Comparison of ENCODE assay signal across 14 cellular contexts in genomic region chr2:6945821-6946220, GRCh38. TPM values are rescaled to one million over a fixed set of nuclear protein-coding genes. Genes with fewer than 3 reads are reported as not detected.
A peak's percentile ranks its signal among the peaks of the same experiment; 100 is the strongest.
DNase-seq lines count a peak whose midpoint lies in the region; ATAC-seq and TF ChIP-seq lines count a peak whose summit lies in the region.
"Had no signal": no experiment of that assay in that cellular context is flagged by ENCODE, and none has a peak within 500 bp of the region (broad histone marks: within the 10 kb centered on the region; RNA-seq: fewer than 3 reads in every experiment).

No MANE protein-coding gene starts in this region.

- H3K9me3 ChIP-seq in PC-3 (ENCODE audit: low read length): no peaks in the 10 kb centered on the region
- H3K9me3 ChIP-seq: body of pancreas had no signal

- H3K4me3 ChIP-seq in PC-3 (ENCODE audit: low read length): no peak overlapping the region
- H3K4me3 ChIP-seq: body of pancreas had no signal

- CTCF ChIA-PET in PC-3 (lab: Charles Lee): no interaction called here

- no peaks in the 10 kb centered on the region for H3K27me3 Mint-ChIP-seq in activated T-cell treated with anti-CD3 and anti-CD28 coated beads, Interleukin-2, amount 50 U/mL, for 72 hours (ENCODE audit: low read depth)
- no peaks in the 10 kb centered on the region for H3K27me3 Mint-ChIP-seq in effector memory CD8-positive, alpha-beta T cell
- peaks cover 8 to 11% of the 10 kb centered on the region in 2 donors for H3K27me3 Mint-ChIP-seq in stimulated activated naive B cell treated with anti-CD40 and anti-IgM and Interleukin-4, amounts not matched to agents 10 μg/mL and 1 μg/mL and 100 μg/mL, for 72 hours
- no peaks in the 10 kb centered on the region for H3K27me3 Mint-ChIP-seq in endothelial cell (ENCODE audit: unreplicated experiment)

- TF ChIP-seq CTCF in PC-3 (conservative IDR thresholded peaks at IDR 0.05; ENCODE audit: low read depth, low read length) (no peak), endothelial cell (IDR thresholded peaks at IDR 0.05; ENCODE audit: unreplicated experiment) (no peak)

- H3K4me2 ChIP-seq in PC-3 (ENCODE audit: low read length): no peak overlapping the region

- no peaks in the 10 kb centered on the region for H3F3A ChIP-seq in PC-3 (ENCODE audit: low read length, unreplicated experiment)

- intact Hi-C loops in PC-3 (cut with micrococcal nuclease): loop anchor here (1.0 to 2.0 kb wide), 2 partner anchors 31 to 65 kb away; no protein-coding TSS in a partner anchor

- peak overlapping the region; percentile 20 to 38 for H3K4me3 Mint-ChIP-seq in activated T-cell treated with anti-CD3 and anti-CD28 coated beads, Interleukin-2, amount 50 U/mL, for 72 hours
- H3K4me3 Mint-ChIP-seq in effector memory CD8-positive, alpha-beta T cell: no peak overlapping the region
- H3K4me3 Mint-ChIP-seq in stimulated activated naive B cell treated with anti-CD40 and anti-IgM and Interleukin-4, amounts not matched to agents 10 μg/mL and 1 μg/mL and 100 μg/mL, for 72 hours: peak overlapping the region in 1 of 2 donors; percentile 13
- no peak overlapping the region for H3K4me3 Mint-ChIP-seq in endothelial cell (ENCODE audit: unreplicated experiment)

- H3K27ac ChIP-seq in PC-3 (ENCODE audit: low read length): peak overlapping the region; percentile 88

- H3K9me3 Mint-ChIP-seq in activated T-cell treated with anti-CD3 and anti-CD28 coated beads, Interleukin-2, amount 50 U/mL, for 72 hours: no peaks in the 10 kb centered on the region
- no peaks in the 10 kb centered on the region for H3K9me3 Mint-ChIP-seq in effector memory CD8-positive, alpha-beta T cell
- no peaks in the 10 kb centered on the region for H3K9me3 Mint-ChIP-seq in stimulated activated naive B cell treated with anti-CD40 and anti-IgM and Interleukin-4, amounts not matched to agents 10 μg/mL and 1 μg/mL and 100 μg/mL, for 72 hours
- no peaks in the 10 kb centered on the region for H3K9me3 Mint-ChIP-seq in endothelial cell (ENCODE audit: unreplicated experiment)

- H3K4me1 ChIP-seq in PC-3 (ENCODE audit: insufficient read depth, low read length): peaks cover 20% of the 10 kb centered on the region

- ATAC-seq in activated T-cell treated with anti-CD3 and anti-CD28 coated beads, Interleukin-2, amount 50 U/mL, for 72 hours (replicated peaks in 1 of 2): no peak
- ATAC-seq in PC-3 (no peak), GM18517 (IDR thresholded peaks at IDR 0.05; ENCODE audit: unreplicated experiment) (no peak)
- ATAC-seq in effector memory CD8-positive, alpha-beta T cell (replicated peaks): no peak
- peak in 1 of 2 donors; percentile 10 for ATAC-seq in stimulated activated naive B cell treated with anti-CD40 and anti-IgM and Interleukin-4, amounts not matched to agents 10 μg/mL and 1 μg/mL and 100 μg/mL, for 72 hours (replicated peaks)
- ATAC-seq: body of pancreas had no signal

- POLR2A ChIA-PET in PC-3 (lab: Charles Lee; ENCODE audit: unreplicated experiment): no interaction called here

- H4K20me1 ChIP-seq in PC-3 (ENCODE audit: low read length): no peaks in the 10 kb centered on the region

- H3K36me3 Mint-ChIP-seq in activated T-cell treated with anti-CD3 and anti-CD28 coated beads, Interleukin-2, amount 50 U/mL, for 72 hours (ENCODE audit: insufficient read depth in 2 of 2): peaks cover 20 to 48% of the 10 kb centered on the region in 2 donors
- peaks cover 10% of the 10 kb centered on the region for H3K36me3 Mint-ChIP-seq in effector memory CD8-positive, alpha-beta T cell (ENCODE audit: insufficient read depth)
- H3K36me3 Mint-ChIP-seq in stimulated activated naive B cell treated with anti-CD40 and anti-IgM and Interleukin-4, amounts not matched to agents 10 μg/mL and 1 μg/mL and 100 μg/mL, for 72 hours: peaks cover 0 to 7% of the 10 kb centered on the region in 2 donors
- H3K36me3 Mint-ChIP-seq in endothelial cell (ENCODE audit: low read depth, unreplicated experiment): peaks cover 32% of the 10 kb centered on the region

- no peak overlapping the region for H2AFZ ChIP-seq in PC-3 (ENCODE audit: low read length)

- peak overlapping the region; percentile 50 for H3K27ac Mint-ChIP-seq in activated T-cell treated with anti-CD3 and anti-CD28 coated beads, Interleukin-2, amount 50 U/mL, for 72 hours
- peak overlapping the region; percentile 62 to 70 for H3K27ac Mint-ChIP-seq in effector memory CD8-positive, alpha-beta T cell
- H3K27ac Mint-ChIP-seq in stimulated activated naive B cell treated with anti-CD40 and anti-IgM and Interleukin-4, amounts not matched to agents 10 μg/mL and 1 μg/mL and 100 μg/mL, for 72 hours: peak overlapping the region; percentile 1
- H3K27ac Mint-ChIP-seq in endothelial cell (ENCODE audit: unreplicated experiment): no peak overlapping the region

- H3K36me3 ChIP-seq in PC-3 (ENCODE audit: low read depth, low read length): no peaks in the 10 kb centered on the region

- H3K9ac ChIP-seq in PC-3 (ENCODE audit: low read length): peak overlapping the region; percentile 59

- no peaks in the 10 kb centered on the region for H3K79me2 ChIP-seq in PC-3 (ENCODE audit: low read length)

- H3K27me3 ChIP-seq in PC-3 (ENCODE audit: low read length): no peaks in the 10 kb centered on the region
- H3K27me3 ChIP-seq: body of pancreas had no signal

- peaks cover 82% of the 10 kb centered on the region for H3K4me1 Mint-ChIP-seq in activated T-cell treated with anti-CD3 and anti-CD28 coated beads, Interleukin-2, amount 50 U/mL, for 72 hours (ENCODE audit: low read depth)
- peaks cover 41 to 46% of the 10 kb centered on the region in 2 donors for H3K4me1 Mint-ChIP-seq in effector memory CD8-positive, alpha-beta T cell (ENCODE audit: low read depth in 2 of 2)
- peaks cover 19 to 30% of the 10 kb centered on the region in 2 donors for H3K4me1 Mint-ChIP-seq in stimulated activated naive B cell treated with anti-CD40 and anti-IgM and Interleukin-4, amounts not matched to agents 10 μg/mL and 1 μg/mL and 100 μg/mL, for 72 hours
- H3K4me1 Mint-ChIP-seq in endothelial cell (ENCODE audit: unreplicated experiment): peaks cover 7% of the 10 kb centered on the region

- DNase-seq in activated T-cell treated with anti-CD3 and anti-CD28 coated beads, Interleukin-2, amount 50 U/mL, for 72 hours: no peak
- DNase-seq in activated T-cell treated with anti-CD3 and anti-CD28 coated beads, Interleukin-2, amount 50 U/mL, for 48 hours: no peak
- DNase-seq in PC-3 (no peak), hippocampal formation (lab: John Stamatoyannopoulos, UW) (no peak), endothelial cell (ENCODE audit: low spot score) (no peak)
- no peak for DNase-seq in effector memory CD8-positive, alpha-beta T cell
- DNase-seq in stimulated activated naive B cell treated with anti-CD40 and anti-IgM and Interleukin-4, amounts not matched to agents 10 μg/mL and 1 μg/mL and 100 μg/mL, for 72 hours: no peak
- DNase-seq: body of pancreas, DMS79 treated with DMSO at 0.1 percent for 48 hours, NCI-H187 treated with DMSO at 0.1 percent for 48 hours, NCI-H748 treated with DMSO at 0.1 percent for 48 hours, nucleus accumbens, SHP77 had no signal

- H3K9me2 ChIP-seq in PC-3 (replicated peaks; ENCODE audit: low read length): no peaks in the 10 kb centered on the region

- no TSS peak for BruUV-seq in PC-3 (replicated peaks; lab: Mats Ljungman, UMichigan)

RNA-seq across cellular contexts. Expression of gene RNF144A, which starts 28.6 kb away (rescaled TPM):
- 10 to 100 TPM; 52.1 to 73.9 TPM for total RNA-seq in activated T-cell treated with anti-CD3 and anti-CD28 coated beads, Interleukin-2, amount 50 U/mL, for 72 hours
- total RNA-seq in PC-3 (2014; rRNA removed) (9.5 and 13.1 TPM in 2 replicates), endothelial cell (ENCODE audit: unreplicated experiment) (81.3 TPM)

Comparison
In these comparisons a context has a peak if more than half of its experiments do, and no peak if none do; other contexts are left out.
1. H3K4me3 Mint-ChIP-seq: peak in activated T-cell treated with anti-CD3 and anti-CD28 coated beads, Interleukin-2, amount 50 U/mL, for 72 hours (2 of 2); none in effector memory CD8-positive, alpha-beta T cell (0 of 2) and endothelial cell (single experiment).